27 cellular contexts compared by ENCODE assay signal in the genomic region with DNA sequence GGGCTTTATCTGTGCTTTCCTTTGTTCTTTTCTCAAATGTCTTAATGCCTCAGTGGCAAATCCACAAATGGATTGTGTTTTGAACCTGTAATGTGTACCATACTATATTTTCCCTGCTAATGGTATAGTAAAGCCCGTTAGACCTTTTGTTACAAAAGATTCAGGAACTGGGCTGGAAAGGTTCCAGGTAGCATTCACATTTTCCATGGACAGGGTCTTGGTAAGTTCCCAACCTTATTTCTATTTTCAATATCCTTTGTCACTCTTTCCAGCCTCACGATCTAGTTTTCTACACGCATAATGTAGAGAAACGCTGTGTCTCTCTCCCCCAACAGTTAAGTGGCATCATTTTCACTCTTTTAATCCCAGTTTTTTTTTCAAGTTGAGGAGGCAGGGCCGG.
"Had no signal": no experiment of that assay in that cellular context is flagged by ENCODE, and none has a peak within 500 bp of the region (broad histone marks: within the 10 kb centered on the region; RNA-seq: fewer than 3 reads in every experiment).

No MANE protein-coding gene starts in this region.

- H3K4me1 ChIP-seq: lower lobe of right lung, parathyroid adenoma, right lobe of liver, thyroid gland, upper lobe of right lung had no signal

- H3K4me1 Mint-ChIP-seq: neural crest cell; stimulated activated memory B cell treated with anti-CD40 and anti-IgM and Interleukin-4, amounts not matched to agents 10 μg/mL and 1 μg/mL and 100 μg/mL, for 72 hours; stimulated activated naive CD8-positive, alpha-beta T cell treated with anti-CD3 and anti-CD28 coated beads, Interleukin-15, amount 100 ng/mL, for 72 hours had no signal

- H3K36me3 Mint-ChIP-seq: naive thymus-derived CD8-positive, alpha-beta T cell; stimulated activated memory B cell treated with anti-CD40 and anti-IgM and Interleukin-4, amounts not matched to agents 10 μg/mL and 1 μg/mL and 100 μg/mL, for 72 hours had no signal

- H3K36me3 ChIP-seq: lower lobe of right lung, neutrophil, right atrium auricular region, right lobe of liver, thyroid gland, upper lobe of right lung had no signal

- H3K4me3 ChIP-seq: lower lobe of right lung, right atrium auricular region, right lobe of liver, smooth muscle cell, thyroid gland, upper lobe of right lung had no signal

- H3K4me3 Mint-ChIP-seq: naive thymus-derived CD8-positive, alpha-beta T cell; nephron; neural crest cell; stimulated activated memory B cell treated with anti-CD40 and anti-IgM and Interleukin-4, amounts not matched to agents 10 μg/mL and 1 μg/mL and 100 μg/mL, for 72 hours; stimulated activated naive CD8-positive, alpha-beta T cell treated with anti-CD3 and anti-CD28 coated beads, Interleukin-15, amount 100 ng/mL, for 72 hours had no signal

- H3K27me3 ChIP-seq: neutrophil, right atrium auricular region, right lobe of liver, thyroid gland, upper lobe of right lung had no signal

- H3K27ac ChIP-seq: lower lobe of right lung, neutrophil, parathyroid adenoma, right atrium auricular region, right lobe of liver, thyroid gland, upper lobe of right lung had no signal

- H3K27me3 Mint-ChIP-seq: stimulated activated naive CD8-positive, alpha-beta T cell treated with anti-CD3 and anti-CD28 coated beads, Interleukin-15, amount 100 ng/mL, for 72 hours had no signal

- ATAC-seq: left lobe of liver; lower lobe of right lung; naive thymus-derived CD8-positive, alpha-beta T cell; right lobe of liver; stimulated activated memory B cell treated with anti-CD40 and anti-IgM and Interleukin-4, amounts not matched to agents 10 μg/mL and 1 μg/mL and 100 μg/mL, for 72 hours; stimulated activated naive CD8-positive, alpha-beta T cell treated with anti-CD3 and anti-CD28 coated beads, Interleukin-15, amount 100 ng/mL, for 72 hours; upper lobe of right lung had no signal

- H3K9me3 ChIP-seq: lower lobe of right lung, neutrophil, right atrium auricular region, right lobe of liver, thyroid gland, upper lobe of right lung had no signal

- DNase-seq: hippocampal formation; kidney glomerular epithelial cell; left cardiac atrium; lower lobe of right lung; mammary epithelial cell; mesenchymal stem cell; naive thymus-derived CD8-positive, alpha-beta T cell; occipital lobe; right lobe of liver; stimulated activated CD4-positive, alpha-beta T cell treated with anti-CD3 and anti-CD28 coated beads, Interleukin-1b, Interleukin-23, amount 100 ng/mL, for 48 hours; stimulated activated CD4-positive, alpha-beta T cell treated with anti-CD3 and anti-CD28 coated beads, Interleukin-2, amount 100 ng/mL, for 48 hours; stimulated activated CD4-positive, alpha-beta T cell treated with anti-CD3 and anti-CD28 coated beads, Interleukin-4, amount 100 ng/mL, for 4 hours; stimulated activated CD8-positive, alpha-beta memory T cell treated with anti-CD3 and anti-CD28 coated beads, Interleukin-4, amount 100 ng/mL, for 48 hours; stimulated activated naive CD4-positive, alpha-beta T cell treated with Interleukin-2 at 50 U/mL for 16 hours; stimulated activated naive CD8-positive, alpha-beta T cell treated with anti-CD3 and anti-CD28 coated beads, Interleukin-15, amount 100 ng/mL, for 72 hours; substantia nigra; thyroid gland; trophoblast cell; upper lobe of right lung had no signal

- H3K27ac Mint-ChIP-seq: nephron; stimulated activated memory B cell treated with anti-CD40 and anti-IgM and Interleukin-4, amounts not matched to agents 10 μg/mL and 1 μg/mL and 100 μg/mL, for 72 hours; stimulated activated naive CD8-positive, alpha-beta T cell treated with anti-CD3 and anti-CD28 coated beads, Interleukin-15, amount 100 ng/mL, for 72 hours had no signal
